In genomic region chrX:48761674-48762471, GRCh38 we compare ENCODE assay signal across 9 cellular contexts. TPM values are rescaled to one million over a fixed set of nuclear protein-coding genes. Genes with fewer than 3 reads are reported as not detected.
DNase-seq lines count a peak whose midpoint lies in the region; ATAC-seq and TF ChIP-seq lines count a peak whose summit lies in the region.
"Had no signal": no experiment of that assay in that cellular context is flagged by ENCODE, and none has a peak within 500 bp of the region (broad histone marks: within the 10 kb centered on the region; RNA-seq: fewer than 3 reads in every experiment).

GLOD5 (plus strand) TSS chrX:48761747; CDS start chrX:48761791, 44 bp downstream.

- no peak for TF ChIP-seq EP300 in SK-N-SH (IDR thresholded peaks at IDR 0.05; ENCODE audit: borderline replicate concordance in 1 of 2, low read depth in 1 of 2, low read length in 1 of 2)

- H3F3A ChIP-seq in SK-N-SH (replicated peaks; ENCODE audit: insufficient read depth) = no peaks in the 10 kb centered on the region

- ATAC-seq in left cardiac atrium (no peak), HG02885 (IDR thresholded peaks at IDR 0.05; ENCODE audit: poor library complexity, unreplicated experiment) (no peak)
- ATAC-seq in activated T-cell treated with anti-CD3 and anti-CD28 coated beads, Interleukin-2, amount 50 U/mL, for 4 hours = no peak

- no peaks in the 10 kb centered on the region for H3K36me3 Mint-ChIP-seq in activated T-cell treated with anti-CD3 and anti-CD28 coated beads, Interleukin-2, amount 50 U/mL, for 4 hours (ENCODE audit: insufficient read depth)

- H3K4me3 ChIP-seq in SK-N-SH (ENCODE audit: low read depth in 2 of 2, low read length in 1 of 2) = no peak within 1 kb of the TSS
- no peak within 1 kb of the TSS for H3K4me3 ChIP-seq in iPS DF 6.9 (ENCODE audit: low read length)
- H3K4me3 ChIP-seq: HAP-1 had no signal

- no peaks in the 10 kb centered on the region for H3K9me3 Mint-ChIP-seq in activated T-cell treated with anti-CD3 and anti-CD28 coated beads, Interleukin-2, amount 50 U/mL, for 4 hours

- H3K9me3 ChIP-seq in SK-N-SH (no peaks in the 10 kb centered on the region), iPS DF 6.9 (ENCODE audit: control insufficient read depth, insufficient read depth, low read length) (no peaks in the 10 kb centered on the region)
- H3K9me3 ChIP-seq: HAP-1 had no signal

- TF ChIP-seq CTCF in SK-N-SH (IDR thresholded peaks at IDR 0.05) = peak; percentile 30

- H3K4me1 Mint-ChIP-seq in activated T-cell treated with anti-CD3 and anti-CD28 coated beads, Interleukin-2, amount 50 U/mL, for 4 hours (ENCODE audit: low read depth) = peaks cover 3% of the 10 kb centered on the region

- TF ChIP-seq RAD21 in SK-N-SH (IDR thresholded peaks at IDR 0.05; ENCODE audit: low read length) = peak; percentile 52

- POLR2A ChIA-PET in SK-N-SH (lab: Yijun Ruan, JAX) = no interaction called here

- CTCF ChIA-PET in SK-N-SH (lab: Yijun Ruan, JAX) = interaction anchor here (1.2 kb wide), 1 partner anchor 11 kb away, joined by 3 read pairs; no protein-coding TSS in a partner anchor

- 33% methylated on average over 10 of the region's 12 CpGs for WGBS in SK-N-SH (ENCODE audit: low lambda C conversion rate)
- WGBS in iPS DF 6.9 (ENCODE audit: insufficient coverage, insufficient read length) = no CpG with 5 or more reads among the region's 12 CpGs

- no peaks in the 10 kb centered on the region for H3K27me3 Mint-ChIP-seq in activated T-cell treated with anti-CD3 and anti-CD28 coated beads, Interleukin-2, amount 50 U/mL, for 4 hours (ENCODE audit: low read depth)

- no peaks in the 10 kb centered on the region for H3K79me2 ChIP-seq in SK-N-SH (ENCODE audit: insufficient read depth)

- DNase-seq in COLO668 (lab: John Stamatoyannopoulos, UW; ENCODE audit: unreplicated experiment) (peak; percentile 55), HuH-7 (ENCODE audit: low spot score) (peak; percentile 41), SK-N-SH (peak; percentile 27), iPS DF 6.9 (ENCODE audit: low read depth, low spot score) (peak; percentile 35), left cardiac atrium (no peak)
- no peak for DNase-seq in activated CD8-positive, alpha-beta memory T cell treated with anti-CD3 and anti-CD28 coated beads, Interleukin-2, amount 50 U/mL, for 4 hours
- DNase-seq in activated T-cell treated with anti-CD3 and anti-CD28 coated beads, Interleukin-2, amount 50 U/mL, for 4 hours = no peak

- no peak within 1 kb of the TSS for H2AFZ ChIP-seq in SK-N-SH (ENCODE audit: low read depth)

- H3K9ac ChIP-seq in SK-N-SH = no peak within 1 kb of the TSS

- H3K9me2 ChIP-seq in SK-N-SH = no peaks in the 10 kb centered on the region

- no peaks in the 10 kb centered on the region for H4K20me1 ChIP-seq in SK-N-SH (ENCODE audit: insufficient read depth)

- intact Hi-C loops in left cardiac atrium (cut with DNase I) = no loop called here

- H3K27me3 ChIP-seq in SK-N-SH (ENCODE audit: insufficient read depth) (peaks cover 14% of the 10 kb centered on the region), iPS DF 6.9 (ENCODE audit: control insufficient read depth, insufficient read depth, low read length) (no peaks in the 10 kb centered on the region)

- H3K4me2 ChIP-seq in SK-N-SH = no peak within 1 kb of the TSS

- no peaks in the 10 kb centered on the region for H3K36me3 ChIP-seq in SK-N-SH (replicated peaks in 1 of 2; ENCODE audit: control insufficient read depth in 1 of 2, insufficient read depth in 2 of 2, low read length in 1 of 2)
- H3K36me3 ChIP-seq in iPS DF 6.9 (ENCODE audit: control insufficient read depth, insufficient read depth, low read length) = no peaks in the 10 kb centered on the region
- H3K36me3 ChIP-seq: HAP-1 had no signal

- H3K4me3 Mint-ChIP-seq in activated T-cell treated with anti-CD3 and anti-CD28 coated beads, Interleukin-2, amount 50 U/mL, for 4 hours = no peak within 1 kb of the TSS

- H3K27ac ChIP-seq in SK-N-SH (ENCODE audit: low read depth in 2 of 2, low read length in 1 of 2) (no peak within 1 kb of the TSS), iPS DF 6.9 (ENCODE audit: low read length) (no peak within 1 kb of the TSS)

- no peaks in the 10 kb centered on the region for H3K4me1 ChIP-seq in SK-N-SH (ENCODE audit: control insufficient read depth in 1 of 2, insufficient read depth in 2 of 2, low read depth in 1 of 2, low read length in 1 of 2)
- no peaks in the 10 kb centered on the region for H3K4me1 ChIP-seq in iPS DF 6.9 (ENCODE audit: control insufficient read depth, insufficient read depth, low read length)
- H3K4me1 ChIP-seq: HAP-1 had no signal

TF ChIP-seq in SK-N-SH, 30 proteins besides CTCF, POLR2A, EP300 and RAD21:
- TF ChIP-seq GATA2 (CRISPR knock-in tag; IDR thresholded peaks at IDR 0.05) (no peak), SMC3 (IDR thresholded peaks at IDR 0.05; ENCODE audit: low read depth, low read length) (peak; percentile 10; the same call in 1 of the 2 replicates), RFX5 (IDR thresholded peaks at IDR 0.05; ENCODE audit: low read length) (no peak), RXRA (IDR thresholded peaks at IDR 0.05; ENCODE audit: borderline replicate concordance, low read depth) (no peak), ELF1 (IDR thresholded peaks at IDR 0.05) (no peak)

RNA-seq across cellular contexts. Expression of gene GLOD5, which starts in this region (rescaled TPM):
- not detected in 2 replicates for polyA plus RNA-seq in SK-N-SH (2012; rRNA removed)
- polyA plus RNA-seq in SK-N-SH (2012; cell fraction: cytosol; rRNA removed) = not detected in 2 replicates
- polyA plus RNA-seq in SK-N-SH (2012; cell fraction: nucleus; rRNA removed) = not detected in 2 replicates
- not detected for total RNA-seq in left cardiac atrium
- total RNA-seq in activated T-cell treated with anti-CD3 and anti-CD28 coated beads, Interleukin-2, amount 50 U/mL, for 4 hours = not detected

Comparison
In these comparisons a context has a peak if more than half of its experiments do, and no peak if none do; other contexts are left out.
1. Peak in DNase-seq in SK-N-SH; RNA of the gene not detected or under 1 TPM.
2. DNase-seq: peak in COLO668 (single experiment), HuH-7 (single experiment) and iPS DF 6.9 (single experiment); none in activated CD8-positive, alpha-beta memory T cell treated with anti-CD3 and anti-CD28 coated beads, Interleukin-2, amount 50 U/mL, for 4 hours (single experiment), left cardiac atrium (single experiment) and activated T-cell treated with anti-CD3 and anti-CD28 coated beads, Interleukin-2, amount 50 U/mL, for 4 hours (single experiment).